8 cellular contexts compared by ENCODE assay signal in the genomic region with DNA sequence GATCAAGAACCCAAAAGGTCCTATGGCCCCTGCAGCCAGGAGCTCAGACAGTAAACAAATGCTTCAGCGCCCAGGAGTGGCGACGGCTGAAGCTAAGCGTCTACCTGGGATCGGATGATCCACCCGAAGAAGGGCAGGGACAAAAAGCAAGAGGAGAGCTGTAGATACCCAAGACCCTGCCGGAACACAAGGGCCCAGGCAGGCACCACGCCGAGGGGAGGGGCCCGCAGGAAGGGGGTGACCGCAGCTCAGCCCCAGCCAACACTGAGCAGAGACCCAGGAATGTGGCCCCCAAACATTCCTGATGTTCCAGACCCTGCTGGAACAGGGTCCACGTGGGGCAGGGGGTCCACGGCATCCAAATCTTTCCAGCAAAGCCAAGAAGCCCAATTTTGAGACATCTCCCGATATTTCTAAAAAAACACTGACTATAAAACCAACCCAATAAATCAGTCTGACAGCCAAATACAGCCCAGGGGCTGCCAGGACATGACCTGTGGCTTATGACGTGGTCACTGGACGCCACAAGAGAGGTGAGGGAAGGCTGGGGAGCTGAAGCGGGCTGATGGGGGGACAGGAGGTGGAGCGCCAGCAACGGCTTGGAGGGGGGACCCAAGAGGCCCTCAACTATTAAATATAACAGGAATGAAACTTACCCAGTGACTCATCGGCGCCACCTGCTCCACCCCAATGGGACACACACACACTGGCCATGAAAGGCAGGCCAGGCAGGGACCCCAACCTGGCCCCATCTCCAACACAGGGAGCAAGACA. TPM values are rescaled to one million over a fixed set of nuclear protein-coding genes. Genes with fewer than 3 reads are reported as not detected.
DNase-seq lines count a peak whose midpoint lies in the region; ATAC-seq and TF ChIP-seq lines count a peak whose summit lies in the region.
"Had no signal": no experiment of that assay in that cellular context is flagged by ENCODE, and none has a peak within 500 bp of the region (broad histone marks: within the 10 kb centered on the region; RNA-seq: fewer than 3 reads in every experiment).

No MANE protein-coding gene starts in this region.

- H3K79me2 ChIP-seq in GM23248 (ENCODE audit: insufficient read depth) = peaks cover 99% of the 10 kb centered on the region

- DNase-seq in GM23248 (peak; percentile 30), SJCRH30 (peak; percentile 68 to 74), right atrium auricular region (ENCODE audit: low spot score) (no peak), ACHN (no peak), NCI-H2196 treated with DMSO at 0.1 percent for 48 hours (lab: John Stamatoyannopoulos, UW; ENCODE audit: unreplicated experiment) (no peak)

- 61 to 64% methylated on average over 19 to 21 of the region's 21 CpGs for WGBS in GM23248 (ENCODE audit: low coverage in 1 of 2, low lambda C conversion rate in 2 of 2, missing lambda C conversion rate in 2 of 2), 2 experiments

- H3K36me3 ChIP-seq in GM23248 (ENCODE audit: low read depth) (no peaks in the 10 kb centered on the region), SJCRH30 (no peaks in the 10 kb centered on the region), right atrium auricular region (no peaks in the 10 kb centered on the region), stomach smooth muscle (ENCODE audit: control insufficient read depth in 2 of 2, insufficient read depth in 2 of 2, low read length in 2 of 2) (peaks cover 0 to under 1% of the 10 kb centered on the region in 2 donors)

- H3K27ac ChIP-seq in GM23248 (no peak overlapping the region; the same call in 1 of the 2 replicates), SJCRH30 (peak overlapping the region; percentile 60), right atrium auricular region (peak overlapping the region; percentile 81 to 83), stomach smooth muscle (ENCODE audit: low read length) (peak overlapping the region; percentile 75)
- H3K27ac ChIP-seq: SJSA1 had no signal

- no peak for TF ChIP-seq CTCF in right atrium auricular region (IDR thresholded peaks at IDR 0.05)

- H3K4me2 ChIP-seq in GM23248 (ENCODE audit: unreplicated experiment) = no peak overlapping the region

- no peak overlapping the region for H3K4me3 ChIP-seq in GM23248
- no peak overlapping the region for H3K4me3 ChIP-seq in SJCRH30
- H3K4me3 ChIP-seq in right atrium auricular region = no peak overlapping the region
- no peak overlapping the region for H3K4me3 ChIP-seq in stomach smooth muscle (ENCODE audit: low read length in 2 of 2)
- H3K4me3 ChIP-seq: SJSA1 had no signal

- in situ Hi-C loops in GM23248 (cut with MboI) = no loop called here
- in situ Hi-C loops in ACHN (cut with HindIII; ENCODE audit: low pct_ligation_motif_present, low pct_unique_long_range_greater_than_20kb, low sequenced_read_pairs) = no loop called here

- no peaks in the 10 kb centered on the region; the same call in 1 of the 2 replicates for H3F3A ChIP-seq in GM23248 (ENCODE audit: insufficient read depth)

- H4K20me1 ChIP-seq in GM23248 (ENCODE audit: insufficient read depth) = no peaks in the 10 kb centered on the region

- no peak overlapping the region for H3K9ac ChIP-seq in GM23248
- peak overlapping the region; percentile 21 to 23 for H3K9ac ChIP-seq in stomach smooth muscle (ENCODE audit: low read length in 2 of 2)

- H3K9me2 ChIP-seq in GM23248 (ENCODE audit: insufficient read depth) = no peaks in the 10 kb centered on the region

- no peak overlapping the region for H2AFZ ChIP-seq in GM23248

- H3K27me3 ChIP-seq in GM23248 (replicated peaks; ENCODE audit: insufficient read depth) = no peaks in the 10 kb centered on the region
- H3K27me3 ChIP-seq in SJCRH30 = no peaks in the 10 kb centered on the region
- no peaks in the 10 kb centered on the region for H3K27me3 ChIP-seq in right atrium auricular region
- no peaks in the 10 kb centered on the region for H3K27me3 ChIP-seq in stomach smooth muscle (ENCODE audit: control insufficient read depth in 1 of 2, insufficient read depth in 2 of 2, low read length in 2 of 2)
- H3K27me3 ChIP-seq: SJSA1 had no signal

- H3K9me3 ChIP-seq in GM23248 (ENCODE audit: low read depth) (no peaks in the 10 kb centered on the region), SJCRH30 (replicated peaks) (no peaks in the 10 kb centered on the region), right atrium auricular region (no peaks in the 10 kb centered on the region), stomach smooth muscle (ENCODE audit: control insufficient read depth in 2 of 2, low read length in 2 of 2) (no peaks in the 10 kb centered on the region)
- H3K9me3 ChIP-seq: SJSA1 had no signal

- peaks cover 45% of the 10 kb centered on the region for H3K4me1 ChIP-seq in GM23248 (ENCODE audit: insufficient read depth)
- peaks cover 63% of the 10 kb centered on the region for H3K4me1 ChIP-seq in SJCRH30
- peaks cover 0 to 98% of the 10 kb centered on the region in 2 donors for H3K4me1 ChIP-seq in right atrium auricular region
- H3K4me1 ChIP-seq in stomach smooth muscle (ENCODE audit: control insufficient read depth, insufficient read depth, low read length) = peaks cover 79% of the 10 kb centered on the region

- ATAC-seq in HG02885 (IDR thresholded peaks at IDR 0.05; ENCODE audit: poor library complexity, unreplicated experiment) = no peak

RNA-seq across cellular contexts. Expression of a gene that starts 58.9 kb away (rescaled TPM):
- total RNA-seq in GM23248 (2014; rRNA removed; shearing (Covaris generic)) = 37.7 and 66.0 TPM in 2 replicates
- polyA plus RNA-seq in GM23248 (2016; fragmentation: Nextera tagmentation; extraction: Ambion mirVana) = 40.8 and 43.5 TPM in 2 replicates
- 48.5 and 52.2 TPM in 2 replicates for total RNA-seq in SJCRH30 (2014; rRNA removed; shearing (Covaris generic))
- 100 to 1,000 TPM in 1 of 2 donors, 10 to 100 TPM in 1; 62.9 to 104 TPM for total RNA-seq in right atrium auricular region

Comparison
In these comparisons a context has a peak if more than half of its experiments do, and no peak if none do; other contexts are left out.
1. DNase-seq: peak in GM23248 (single experiment) and SJCRH30 (2 of 2); none in right atrium auricular region (single experiment), ACHN (single experiment) and NCI-H2196 treated with DMSO at 0.1 percent for 48 hours (single experiment).